Comparison of ENCODE assay signal across 2 cellular contexts in the genomic region with DNA sequence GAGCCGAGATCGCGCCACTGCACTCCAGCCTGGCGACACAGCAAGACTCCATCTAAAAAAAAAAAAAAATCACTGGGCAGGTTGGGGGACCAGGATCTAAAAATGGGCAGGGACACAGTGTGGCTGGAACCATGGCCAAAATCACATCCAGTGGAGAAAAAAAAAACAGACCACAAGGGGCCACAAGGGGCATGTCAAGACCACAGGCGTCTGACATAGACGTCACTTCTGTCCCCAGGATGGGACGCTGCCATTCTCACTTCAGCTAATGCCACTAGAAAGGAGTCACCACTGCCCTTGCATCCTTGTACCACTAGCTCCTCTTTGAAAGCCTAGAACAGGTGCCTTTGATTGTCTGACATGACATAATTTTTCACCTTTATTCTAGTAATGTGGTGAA.
A peak's percentile ranks its signal among the peaks of the same experiment; 100 is the strongest.
TF ChIP-seq lines count a peak whose summit lies in the region.

No MANE protein-coding gene starts in this region.

TF ChIP-seq in SK-N-SH, 30 proteins besides CTCF, POLR2A, EP300 and RAD21 (continued from another document):
- TF ChIP-seq REST (IDR thresholded peaks at IDR 0.05; ENCODE audit: low read depth, low read length), result no peak
- no peak for TF ChIP-seq ELF1 (IDR thresholded peaks at IDR 0.05)
- TF ChIP-seq MAX (IDR thresholded peaks at IDR 0.05; ENCODE audit: low read depth), result no peak
- no peak for TF ChIP-seq GATA2 (CRISPR knock-in tag; IDR thresholded peaks at IDR 0.05)
TF ChIP-seq in SK-N-SH: peak in this region for 0.

TF ChIP-seq in K562, 482 proteins besides CTCF, POLR2A, EP300 and RAD21 (continued from another document):
- TF ChIP-seq NELFE (IDR thresholded peaks at IDR 0.05; ENCODE audit: insufficient read depth, insufficient read length) (no peak), TRIM28 (IDR thresholded peaks at IDR 0.05) (no peak), CBX8 (IDR thresholded peaks at IDR 0.05; ENCODE audit: borderline replicate concordance, extremely low read depth, low read depth, low read length, poor library complexity, severe bottlenecking) (no peak), IFI16 (CRISPR knock-in tag; IDR thresholded peaks at IDR 0.05) (no peak), CREM (IDR thresholded peaks at IDR 0.05; ENCODE audit: low read depth) (peak; percentile 36; the same call in 1 of the 2 replicates), SOX6 (IDR thresholded peaks at IDR 0.05) (no peak), ELF4 (CRISPR knock-in tag; IDR thresholded peaks at IDR 0.05) (no peak)
- TF ChIP-seq, protein P1, sequence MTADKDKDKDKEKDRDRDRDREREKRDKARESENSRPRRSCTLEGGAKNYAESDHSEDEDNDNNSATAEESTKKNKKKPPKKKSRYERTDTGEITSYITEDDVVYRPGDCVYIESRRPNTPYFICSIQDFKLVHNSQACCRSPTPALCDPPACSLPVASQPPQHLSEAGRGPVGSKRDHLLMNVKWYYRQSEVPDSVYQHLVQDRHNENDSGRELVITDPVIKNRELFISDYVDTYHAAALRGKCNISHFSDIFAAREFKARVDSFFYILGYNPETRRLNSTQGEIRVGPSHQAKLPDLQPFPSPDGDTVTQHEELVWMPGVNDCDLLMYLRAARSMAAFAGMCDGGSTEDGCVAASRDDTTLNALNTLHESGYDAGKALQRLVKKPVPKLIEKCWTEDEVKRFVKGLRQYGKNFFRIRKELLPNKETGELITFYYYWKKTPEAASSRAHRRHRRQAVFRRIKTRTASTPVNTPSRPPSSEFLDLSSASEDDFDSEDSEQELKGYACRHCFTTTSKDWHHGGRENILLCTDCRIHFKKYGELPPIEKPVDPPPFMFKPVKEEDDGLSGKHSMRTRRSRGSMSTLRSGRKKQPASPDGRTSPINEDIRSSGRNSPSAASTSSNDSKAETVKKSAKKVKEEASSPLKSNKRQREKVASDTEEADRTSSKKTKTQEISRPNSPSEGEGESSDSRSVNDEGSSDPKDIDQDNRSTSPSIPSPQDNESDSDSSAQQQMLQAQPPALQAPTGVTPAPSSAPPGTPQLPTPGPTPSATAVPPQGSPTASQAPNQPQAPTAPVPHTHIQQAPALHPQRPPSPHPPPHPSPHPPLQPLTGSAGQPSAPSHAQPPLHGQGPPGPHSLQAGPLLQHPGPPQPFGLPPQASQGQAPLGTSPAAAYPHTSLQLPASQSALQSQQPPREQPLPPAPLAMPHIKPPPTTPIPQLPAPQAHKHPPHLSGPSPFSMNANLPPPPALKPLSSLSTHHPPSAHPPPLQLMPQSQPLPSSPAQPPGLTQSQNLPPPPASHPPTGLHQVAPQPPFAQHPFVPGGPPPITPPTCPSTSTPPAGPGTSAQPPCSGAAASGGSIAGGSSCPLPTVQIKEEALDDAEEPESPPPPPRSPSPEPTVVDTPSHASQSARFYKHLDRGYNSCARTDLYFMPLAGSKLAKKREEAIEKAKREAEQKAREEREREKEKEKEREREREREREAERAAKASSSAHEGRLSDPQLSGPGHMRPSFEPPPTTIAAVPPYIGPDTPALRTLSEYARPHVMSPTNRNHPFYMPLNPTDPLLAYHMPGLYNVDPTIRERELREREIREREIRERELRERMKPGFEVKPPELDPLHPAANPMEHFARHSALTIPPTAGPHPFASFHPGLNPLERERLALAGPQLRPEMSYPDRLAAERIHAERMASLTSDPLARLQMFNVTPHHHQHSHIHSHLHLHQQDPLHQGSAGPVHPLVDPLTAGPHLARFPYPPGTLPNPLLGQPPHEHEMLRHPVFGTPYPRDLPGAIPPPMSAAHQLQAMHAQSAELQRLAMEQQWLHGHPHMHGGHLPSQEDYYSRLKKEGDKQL (CRISPR knock-in tag; IDR thresholded peaks at IDR 0.05; ENCODE audit: borderline replicate concordance), result no peak
- TF ChIP-seq, protein P2, sequence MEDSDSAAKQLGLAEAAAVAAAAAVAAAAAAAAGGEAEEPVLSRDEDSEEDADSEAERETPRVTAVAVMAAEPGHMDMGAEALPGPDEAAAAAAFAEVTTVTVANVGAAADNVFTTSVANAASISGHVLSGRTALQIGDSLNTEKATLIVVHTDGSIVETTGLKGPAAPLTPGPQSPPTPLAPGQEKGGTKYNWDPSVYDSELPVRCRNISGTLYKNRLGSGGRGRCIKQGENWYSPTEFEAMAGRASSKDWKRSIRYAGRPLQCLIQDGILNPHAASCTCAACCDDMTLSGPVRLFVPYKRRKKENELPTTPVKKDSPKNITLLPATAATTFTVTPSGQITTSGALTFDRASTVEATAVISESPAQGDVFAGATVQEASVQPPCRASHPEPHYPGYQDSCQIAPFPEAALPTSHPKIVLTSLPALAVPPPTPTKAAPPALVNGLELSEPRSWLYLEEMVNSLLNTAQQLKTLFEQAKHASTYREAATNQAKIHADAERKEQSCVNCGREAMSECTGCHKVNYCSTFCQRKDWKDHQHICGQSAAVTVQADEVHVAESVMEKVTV (CRISPR knock-in tag; IDR thresholded peaks at IDR 0.05), result no peak
